In genomic region chr2:182618672-182619079, GRCh38 we compare ENCODE assay signal across 16 cellular contexts.
DNase-seq lines count a peak whose midpoint lies in the region; ATAC-seq, FAIRE-seq and TF ChIP-seq lines count a peak whose summit lies in the region.
"Had no signal": no experiment of that assay in that cellular context is flagged by ENCODE, and none has a peak within 500 bp of the region (broad histone marks: within the 10 kb centered on the region; RNA-seq: fewer than 3 reads in every experiment).

No MANE protein-coding gene starts in this region.

- ATAC-seq in HG03469 (IDR thresholded peaks at IDR 0.05; ENCODE audit: unreplicated experiment): no peak
- ATAC-seq in GM18498 (IDR thresholded peaks at IDR 0.05; ENCODE audit: unreplicated experiment): no peak
- ATAC-seq: activated CD8-positive, alpha-beta T cell treated with anti-CD3 and anti-CD28 coated beads for 36 hours; stimulated activated naive CD8-positive, alpha-beta T cell treated with anti-CD3 and anti-CD28 coated beads, Interleukin-15, Interleukin-2, amounts not matched to agents 100 U/mL and 50 U/mL, for 24 hours had no signal

- H3K9ac ChIP-seq in H1 (replicated peaks in 1 of 4; ENCODE audit: extremely low read depth in 1 of 4, low read depth in 3 of 4, low read length in 3 of 4) (no peak overlapping the region), mesenchymal stem cell (ENCODE audit: low read length) (no peak overlapping the region)

- H3K4ac ChIP-seq in H1 (replicated peaks; ENCODE audit: insufficient read length, low read depth, low read length): no peak overlapping the region
- H3K4ac ChIP-seq in mesenchymal stem cell (ENCODE audit: low read depth in 1 of 2, low read length in 2 of 2): no peak overlapping the region

- intact Hi-C loops in sigmoid colon (cut with DNase I): loop anchor here (2.0 kb wide), 1 partner anchor 260 kb away; no protein-coding TSS in a partner anchor

- no peak for TF ChIP-seq EP300 in H1 (IDR thresholded peaks at IDR 0.05; ENCODE audit: borderline replicate concordance in 1 of 2, low read depth in 2 of 2, low read length in 2 of 2)
- peak in 2 of 4 donors; percentile 65 to 69 for TF ChIP-seq EP300 in sigmoid colon (IDR thresholded peaks at IDR 0.05)

- DNase-seq in DMS53 (lab: John Stamatoyannopoulos, UW) (peak; percentile 69), MG63 (peak; percentile 9), H1 (ENCODE audit: low read depth in 1 of 2, low spot score in 2 of 2) (no peak), mesenchymal stem cell (peak; percentile 81), NAMALWA (ENCODE audit: low spot score) (no peak), sigmoid colon (no peak)
- DNase-seq: activated CD8-positive, alpha-beta T cell treated with anti-CD3 and anti-CD28 coated beads for 36 hours; head of caudate nucleus; kidney glomerular epithelial cell; MM.1S; NCI-H2029 treated with DMSO at 0.1 percent for 48 hours; NCI-H69; stimulated activated CD4-positive, alpha-beta T cell treated with anti-CD3 and anti-CD28 coated beads, Interleukin-12 subunit alpha, Interleukin-12 subunit beta, amount 100 ng/mL, for 4 hours; stimulated activated naive CD8-positive, alpha-beta T cell treated with anti-CD3 and anti-CD28 coated beads, Interleukin-15, Interleukin-2, amounts not matched to agents 100 U/mL and 50 U/mL, for 24 hours had no signal

- TF ChIP-seq RAD21 in H1 (IDR thresholded peaks at IDR 0.05 in 1 of 2, conservative IDR thresholded peaks at IDR 0.05 in 1 of 2; ENCODE audit: low read depth in 2 of 2, low read length in 2 of 2): no peak

- no peak overlapping the region for H3K56ac ChIP-seq in H1 (replicated peaks; ENCODE audit: insufficient read length, low read depth, low read length)

- H3K23ac ChIP-seq in H1 (ENCODE audit: insufficient read length) (no peak overlapping the region), mesenchymal stem cell (ENCODE audit: low read length in 2 of 2) (no peak overlapping the region)

- H2BK5ac ChIP-seq in H1 (ENCODE audit: low read depth, low read length): no peak overlapping the region
- H2BK5ac ChIP-seq in mesenchymal stem cell (ENCODE audit: low read depth, low read length, poor library complexity, severe bottlenecking): no peak overlapping the region

- no peaks in the 10 kb centered on the region for H3K79me1 ChIP-seq in H1 (ENCODE audit: low read depth, low read length)
- H3K79me1 ChIP-seq in mesenchymal stem cell (replicated peaks; ENCODE audit: low read length, poor library complexity, severe bottlenecking): no peaks in the 10 kb centered on the region

- CTCF ChIA-PET in H1 (lab: Charles Lee; ENCODE audit: partially characterized antibody): interaction anchor here (0.6 to 1.2 kb wide), 3 partner anchors 10 to 29 kb away, joined by 3 read pairs; no protein-coding TSS in a partner anchor

- H4K8ac ChIP-seq in H1 (ENCODE audit: extremely low read depth, insufficient read depth, low read length) (no peak overlapping the region), mesenchymal stem cell (ENCODE audit: low read length) (no peak overlapping the region)

- no peak overlapping the region for H2BK20ac ChIP-seq in H1 (ENCODE audit: low read length)

- FAIRE-seq in H1 (lab: Jason Lieb, UNC): no peak

- no peaks in the 10 kb centered on the region for H3K23me2 ChIP-seq in H1 (ENCODE audit: low read depth, low read length)

- H4K91ac ChIP-seq in H1 (replicated peaks; ENCODE audit: insufficient read length, low read length) (no peak overlapping the region), mesenchymal stem cell (ENCODE audit: low read length) (no peak overlapping the region)

- H2AK5ac ChIP-seq in H1 (ENCODE audit: low read depth, low read length): no peak overlapping the region
- no peak overlapping the region for H2AK5ac ChIP-seq in mesenchymal stem cell (ENCODE audit: low read length, severe bottlenecking)

- H3K4me2 ChIP-seq in H1 (ENCODE audit: insufficient read depth in 1 of 2, low read depth in 2 of 2, low read length in 2 of 2) (no peak overlapping the region), mesenchymal stem cell (ENCODE audit: low read length, poor library complexity, severe bottlenecking) (no peak overlapping the region)

- no peak overlapping the region for H2BK15ac ChIP-seq in H1 (ENCODE audit: low read length)
- no peak overlapping the region for H2BK15ac ChIP-seq in mesenchymal stem cell (ENCODE audit: low read depth, poor library complexity, severe bottlenecking)

- H3K4me1 ChIP-seq in H1 (replicated peaks in 1 of 4; ENCODE audit: control insufficient read depth in 3 of 4, insufficient read depth in 4 of 4, low read length in 3 of 4): peaks cover 0 to 7% (median 1%) of the 10 kb centered on the region in 4 experiments; a peak in 1 of 7 replicates
- H3K4me1 ChIP-seq in mesenchymal stem cell (ENCODE audit: control insufficient read depth, insufficient read depth, low read depth, low read length): peaks cover 1% of the 10 kb centered on the region
- peaks cover 0 to 63% (median 34%) of the 10 kb centered on the region in 4 donors for H3K4me1 ChIP-seq in sigmoid colon

- H3K27me3 ChIP-seq in MG63: no peaks in the 10 kb centered on the region
- no peaks in the 10 kb centered on the region for H3K27me3 ChIP-seq in H1 (replicated peaks in 1 of 4; ENCODE audit: control insufficient read depth in 3 of 4, extremely low read depth in 1 of 4, insufficient read depth in 3 of 4, low read length in 3 of 4)
- H3K27me3 ChIP-seq in mesenchymal stem cell (ENCODE audit: control insufficient read depth in 1 of 2, insufficient read depth in 1 of 2, low read length in 2 of 2): no peaks in the 10 kb centered on the region
- H3K27me3 ChIP-seq in sigmoid colon: no peaks in the 10 kb centered on the region

- POLR2A ChIA-PET in H1 (lab: Charles Lee; ENCODE audit: partially characterized antibody): no interaction called here

- H3K36me3 ChIP-seq in MG63 (no peaks in the 10 kb centered on the region), H1 (ENCODE audit: control insufficient read depth in 2 of 4, insufficient read depth in 4 of 4, low read length in 3 of 4) (no peaks in the 10 kb centered on the region), mesenchymal stem cell (ENCODE audit: control insufficient read depth in 1 of 2, insufficient read depth in 2 of 2, low read depth in 1 of 2, low read length in 2 of 2) (no peaks in the 10 kb centered on the region), sigmoid colon (no peaks in the 10 kb centered on the region)

- no peak overlapping the region for H3K14ac ChIP-seq in H1 (ENCODE audit: insufficient read length)
- no peak overlapping the region for H3K14ac ChIP-seq in mesenchymal stem cell (ENCODE audit: low read length in 2 of 2)

- TF ChIP-seq POLR2A in H1 (IDR thresholded peaks at IDR 0.05; ENCODE audit: control extremely low read depth in 1 of 2, low read depth in 2 of 2, low read length in 2 of 2) (no peak), sigmoid colon (IDR thresholded peaks at IDR 0.05) (no peak)

- no peak for TF ChIP-seq CTCF in H1 (IDR thresholded peaks at IDR 0.05; ENCODE audit: control extremely low read depth in 1 of 3, insufficient read depth in 1 of 3, low read depth in 1 of 3, low read length in 3 of 3)
- TF ChIP-seq CTCF in sigmoid colon (IDR thresholded peaks at IDR 0.05): no peak

- H4K20me1 ChIP-seq in H1 (replicated peaks in 1 of 2; ENCODE audit: control insufficient read depth in 1 of 2, insufficient read depth in 2 of 2, low read length in 2 of 2): no peaks in the 10 kb centered on the region

- H2BK12ac ChIP-seq in H1 (ENCODE audit: low read depth, low read length): no peak overlapping the region
- H2BK12ac ChIP-seq in mesenchymal stem cell (ENCODE audit: low read length in 2 of 2): no peak overlapping the region

- H3K4me3 ChIP-seq in MG63 (no peak overlapping the region), H1 (ENCODE audit: extremely low read depth in 1 of 4, insufficient read depth in 2 of 4, low read depth in 3 of 4, low read length in 4 of 4) (no peak overlapping the region), mesenchymal stem cell (ENCODE audit: insufficient read depth in 1 of 2, low read depth in 1 of 2, low read length in 2 of 2) (no peak overlapping the region), sigmoid colon (no peak overlapping the region)

- 86% methylated on average over 6 of the region's 6 CpGs; no CpG with 5 or more reads in 1 of the 2 experiments for WGBS in H1 (ENCODE audit: extremely low coverage in 1 of 2, insufficient coverage in 1 of 2, insufficient read length in 1 of 2, insufficient replicate concordance in 2 of 2, low coverage in 1 of 2, low lambda C conversion rate in 2 of 2, missing lambda C conversion rate in 1 of 2), 2 experiments
- WGBS in mesenchymal stem cell: 7% methylated on average over 3 of the region's 6 CpGs
- 28 to 62% methylated on average over 6 of the region's 6 CpGs for WGBS in sigmoid colon, 2 donors

- H2BK120ac ChIP-seq in H1 (replicated peaks; ENCODE audit: low read depth, low read length) (no peak overlapping the region), mesenchymal stem cell (ENCODE audit: low read depth, low read length) (no peak overlapping the region)

- H4K5ac ChIP-seq in H1 (ENCODE audit: insufficient read length, low read depth, low read length): no peak overlapping the region

- H3K18ac ChIP-seq in H1 (ENCODE audit: extremely low read depth, low read length): no peak overlapping the region
- no peak overlapping the region for H3K18ac ChIP-seq in mesenchymal stem cell (ENCODE audit: low read depth in 1 of 2, low read length in 2 of 2)

- H2AFZ ChIP-seq in H1 (ENCODE audit: low read length): peak overlapping the region; percentile 25; the same call in 1 of the 2 replicates
- no peak overlapping the region for H2AFZ ChIP-seq in mesenchymal stem cell (ENCODE audit: low read depth, low read length)

- H3K27ac ChIP-seq in H1 (ENCODE audit: low read depth, low read length) (no peak overlapping the region), mesenchymal stem cell (ENCODE audit: low read length, poor library complexity, severe bottlenecking) (no peak overlapping the region), sigmoid colon (peak overlapping the region in 1 of 4 donors; percentile 39)

- H3K9me3 ChIP-seq in MG63 (no peaks in the 10 kb centered on the region), H1 (ENCODE audit: insufficient read depth in 2 of 2, low read depth in 1 of 2, low read length in 1 of 2) (no peaks in the 10 kb centered on the region), mesenchymal stem cell (ENCODE audit: control insufficient read depth, low read length) (no peaks in the 10 kb centered on the region), sigmoid colon (no peaks in the 10 kb centered on the region)

- H3K79me2 ChIP-seq in H1 (ENCODE audit: control insufficient read depth in 1 of 2, insufficient read depth in 2 of 2, low read length in 2 of 2): no peaks in the 10 kb centered on the region

TF ChIP-seq in H1, 55 proteins besides CTCF, POLR2A, EP300 and RAD21 (continues in another document):
- no peak for TF ChIP-seq E2F6 (IDR thresholded peaks at IDR 0.05)
- TF ChIP-seq TAF7 (optimal IDR thresholded peaks at IDR 0.05; ENCODE audit: borderline replicate concordance, low read depth, low read length): no peak
- TF ChIP-seq BRCA1 (IDR thresholded peaks at IDR 0.05; ENCODE audit: low read depth, low read length): no peak

Comparison
In these comparisons a context has a peak if more than half of its experiments do, and no peak if none do; other contexts are left out.
1. DNase-seq: peak in DMS53 (single experiment), MG63 (single experiment) and mesenchymal stem cell (single experiment); none in H1 (0 of 2), NAMALWA (single experiment) and sigmoid colon (single experiment).